Comparison of ENCODE assay signal across 8 cellular contexts in genomic region chr11:75240381-75241035, GRCh38. TPM values are rescaled to one million over a fixed set of nuclear protein-coding genes. Genes with fewer than 3 reads are reported as not detected.
DNase-seq lines count a peak whose midpoint lies in the region; ATAC-seq and TF ChIP-seq lines count a peak whose summit lies in the region.

TSS of gene TPBGL (plus strand) at chr11:75240774. CDS start at chr11:75241050, 276 bp downstream.

- H3K27ac ChIP-seq in prostate gland: no peak within 1 kb of the TSS

- TF ChIP-seq POLR2A in prostate gland (IDR thresholded peaks at IDR 0.05): no peak

- peak within 1 kb of the TSS; percentile 27 to 41 for H3K4me3 ChIP-seq in prostate gland

- H3K4me1 Mint-ChIP-seq in glutamatergic neuron (ENCODE audit: low read depth, unreplicated experiment): peaks cover 25% of the 10 kb centered on the region

- no peak for TF ChIP-seq CTCF in glutamatergic neuron (IDR thresholded peaks at IDR 0.05; ENCODE audit: partially characterized antibody, unreplicated experiment)
- TF ChIP-seq CTCF in prostate gland (IDR thresholded peaks at IDR 0.05): no peak

- peaks cover 2% of the 10 kb centered on the region for H3K27me3 ChIP-seq in prostate gland (replicated peaks; ENCODE audit: insufficient read depth)

- H3K4me1 ChIP-seq in prostate gland (replicated peaks): peaks cover 4% of the 10 kb centered on the region

- ATAC-seq in GM21515 (IDR thresholded peaks at IDR 0.05; ENCODE audit: unreplicated experiment): no peak

- 2% methylated on average over 43 of the region's 56 CpGs for WGBS in prostate gland

- H3K9me3 Mint-ChIP-seq in glutamatergic neuron (ENCODE audit: unreplicated experiment): peaks cover 8% of the 10 kb centered on the region

- H3K9me3 ChIP-seq in prostate gland: no peaks in the 10 kb centered on the region

- peak within 1 kb of the TSS; percentile 22 for H3K27ac Mint-ChIP-seq in glutamatergic neuron (ENCODE audit: unreplicated experiment)

- H3K4me3 Mint-ChIP-seq in glutamatergic neuron (ENCODE audit: unreplicated experiment): peak within 1 kb of the TSS; percentile 78

- peaks cover 28% of the 10 kb centered on the region for H3K27me3 Mint-ChIP-seq in glutamatergic neuron (ENCODE audit: unreplicated experiment)

- no peaks in the 10 kb centered on the region for H3K36me3 Mint-ChIP-seq in glutamatergic neuron (ENCODE audit: unreplicated experiment)

- no peaks in the 10 kb centered on the region for H3K36me3 ChIP-seq in prostate gland

- DNase-seq in NCI-H1436 (lab: John Stamatoyannopoulos, UW): peak; percentile 23
- DNase-seq in NCI-H1436 treated with DMSO at 0.1 percent for 48 hours (lab: John Stamatoyannopoulos, UW): no peak
- DNase-seq in activated CD4-positive, alpha-beta T cell treated with anti-CD3 and anti-CD28 coated beads, Interleukin-2, amount 50 U/mL, for 48 hours: peak; percentile 26 to 39
- peak; percentile 53 for DNase-seq in glutamatergic neuron
- no peak for DNase-seq in prostate gland (ENCODE audit: low spot score)
- DNase-seq in cortex of kidney (lab: John Stamatoyannopoulos, UW): no peak
- no peak for DNase-seq in NCI-H2107 treated with DMSO at 0.1 percent for 48 hours (lab: John Stamatoyannopoulos, UW; ENCODE audit: unreplicated experiment)

- intact Hi-C loops in prostate gland (cut with DNase I): no loop called here

RNA-seq across cellular contexts. Expression of gene TPBGL, which starts in this region (rescaled TPM):
- total RNA-seq in glutamatergic neuron (ENCODE audit: unreplicated experiment): 2.3 TPM
- total RNA-seq in prostate gland: 1 to 10 TPM in 1 of 2 donors, under 1 TPM in 1; 0.68 to 8.3 TPM

Comparison
In these comparisons a context has a peak if more than half of its experiments do, and no peak if none do; other contexts are left out.
1. DNase-seq: peak in NCI-H1436 (single experiment), activated CD4-positive, alpha-beta T cell treated with anti-CD3 and anti-CD28 coated beads, Interleukin-2, amount 50 U/mL, for 48 hours (2 of 2) and glutamatergic neuron (single experiment); none in NCI-H1436 treated with DMSO at 0.1 percent for 48 hours (single experiment), prostate gland (single experiment), cortex of kidney (single experiment) and NCI-H2107 treated with DMSO at 0.1 percent for 48 hours (single experiment).